ENCODE assay signal across 15 cellular contexts in genomic region chr7:139567647-139568345, GRCh38. TPM values are rescaled to one million over a fixed set of nuclear protein-coding genes. Genes with fewer than 3 reads are reported as not detected.
"Had no signal": no experiment of that assay in that cellular context is flagged by ENCODE, and none has a peak within 500 bp of the region (broad histone marks: within the 10 kb centered on the region; RNA-seq: fewer than 3 reads in every experiment).

No MANE protein-coding gene starts in this region.

- H3K9me3 ChIP-seq: esophagus muscularis mucosa had no signal

- H3K27ac Mint-ChIP-seq: activated naive CD8-positive, alpha-beta T cell treated with anti-CD3 and anti-CD28 coated beads for 36 hours; activated T-cell treated with anti-CD3 and anti-CD28 coated beads, Interleukin-2, amount 50 U/mL, for 24 hours had no signal

- H3K27me3 ChIP-seq: brain microvascular endothelial cell, dorsolateral prefrontal cortex, esophagus muscularis mucosa had no signal

- ATAC-seq: left cardiac atrium had no signal

- H3K27ac ChIP-seq: brain microvascular endothelial cell, esophagus muscularis mucosa, parathyroid adenoma, skin epidermis had no signal

- DNase-seq: activated effector memory CD4-positive, alpha-beta T cell treated with Interleukin-2 at 50 U/mL for 16 hours; activated naive CD8-positive, alpha-beta T cell treated with anti-CD3 and anti-CD28 coated beads for 36 hours; activated T-cell treated with anti-CD3 and anti-CD28 coated beads, Interleukin-2, amount 50 U/mL, for 24 hours; brain microvascular endothelial cell; dorsolateral prefrontal cortex; glutamatergic neuron; left cardiac atrium; retina had no signal

- H3K4me1 ChIP-seq: parathyroid adenoma had no signal

- H3K27me3 Mint-ChIP-seq: activated naive CD8-positive, alpha-beta T cell treated with anti-CD3 and anti-CD28 coated beads for 36 hours; activated T-cell treated with anti-CD3 and anti-CD28 coated beads, Interleukin-2, amount 50 U/mL, for 24 hours had no signal

- H3K9me3 Mint-ChIP-seq: activated naive CD8-positive, alpha-beta T cell treated with anti-CD3 and anti-CD28 coated beads for 36 hours; activated T-cell treated with anti-CD3 and anti-CD28 coated beads, Interleukin-2, amount 50 U/mL, for 24 hours had no signal

- H3K4me3 ChIP-seq: dorsolateral prefrontal cortex, esophagus muscularis mucosa, lung, skin epidermis had no signal

- H3K4me3 Mint-ChIP-seq: activated naive CD8-positive, alpha-beta T cell treated with anti-CD3 and anti-CD28 coated beads for 36 hours; activated T-cell treated with anti-CD3 and anti-CD28 coated beads, Interleukin-2, amount 50 U/mL, for 24 hours had no signal

RNA-seq across cellular contexts. Expression of gene CLEC2L, which starts 44.3 kb away (rescaled TPM):
- total RNA-seq: activated naive CD8-positive, alpha-beta T cell treated with anti-CD3 and anti-CD28 coated beads for 36 hours; esophagus muscularis mucosa; fibroblast of villous mesenchyme; lung; mucosa of gallbladder; T-helper 2 cell treated with Interferon-gamma antibody and Interleukin-4, amounts not matched to agents 100 ng/mL and 5 ng/mL, for 36 hours had no signal
